7 cellular contexts compared by ENCODE assay signal in the genomic region with DNA sequence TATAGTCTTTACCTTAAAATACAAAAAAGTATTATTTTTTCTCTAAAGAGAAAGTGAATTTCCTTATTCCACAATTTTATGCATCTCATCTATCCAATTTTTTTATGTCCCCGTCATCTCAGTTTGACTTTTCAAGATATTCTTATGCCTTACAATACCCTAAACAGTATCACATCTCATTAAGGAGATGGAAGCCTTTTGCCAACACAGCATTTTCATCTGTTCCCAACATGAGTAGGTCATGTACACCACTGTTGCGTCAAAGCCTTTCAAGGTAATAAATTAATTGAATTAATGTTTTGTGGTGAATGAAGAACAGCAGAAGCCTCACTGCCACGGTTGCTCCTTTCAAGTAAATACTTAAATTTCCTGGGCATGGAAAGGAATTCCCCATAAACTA.
"Had no signal": no experiment of that assay in that cellular context is flagged by ENCODE, and none has a peak within 500 bp of the region (broad histone marks: within the 10 kb centered on the region; RNA-seq: fewer than 3 reads in every experiment).

No MANE protein-coding gene starts in this region.

- FAIRE-seq: HTR-8/SVneo, K562 had no signal

- H3K4me3 ChIP-seq: K562 had no signal

- ATAC-seq: K562 had no signal

- DNase-seq: Karpas-422, KBM-7, KG1 had no signal

- H3K9ac ChIP-seq: KMS-11 had no signal

- H3K27ac ChIP-seq: HL-60, KMS-11 had no signal

- H3K4me2 ChIP-seq: KMS-11 had no signal
